25 cellular contexts compared by ENCODE assay signal in the genomic region with DNA sequence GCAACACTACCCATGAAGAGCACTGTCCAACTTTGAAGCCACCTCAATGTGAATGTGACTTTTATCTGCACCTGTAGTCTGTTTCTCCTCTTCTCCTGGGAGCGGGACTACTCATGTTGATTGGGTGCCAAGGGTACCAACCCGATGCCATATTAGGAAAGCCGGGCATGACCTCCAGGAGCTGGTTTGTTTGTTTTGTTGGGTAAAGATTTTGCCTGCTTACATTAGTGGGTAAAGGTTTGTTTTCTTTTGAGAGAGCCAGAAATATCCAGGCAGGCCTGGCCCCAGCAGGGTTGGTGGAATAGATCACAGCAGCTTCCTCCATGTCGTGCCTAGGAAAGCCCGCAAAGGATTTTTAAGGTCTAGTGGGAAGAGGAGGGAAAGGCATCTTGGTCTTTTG. TPM values are rescaled to one million over a fixed set of nuclear protein-coding genes. Genes with fewer than 3 reads are reported as not detected.
DNase-seq lines count a peak whose midpoint lies in the region; TF ChIP-seq lines count a peak whose summit lies in the region.
"Had no signal": no experiment of that assay in that cellular context is flagged by ENCODE, and none has a peak within 500 bp of the region (broad histone marks: within the 10 kb centered on the region; RNA-seq: fewer than 3 reads in every experiment).

No MANE protein-coding gene starts in this region.

- no peaks in the 10 kb centered on the region for H3K36me3 ChIP-seq in colonic mucosa
- H3K36me3 ChIP-seq in neuronal stem cell (replicated peaks in 1 of 2; ENCODE audit: control insufficient read depth in 2 of 2, insufficient read depth in 2 of 2, low read length in 2 of 2) = no peaks in the 10 kb centered on the region
- H3K36me3 ChIP-seq in CD4-positive, alpha-beta memory T cell (ENCODE audit: insufficient read depth, low read length) = no peaks in the 10 kb centered on the region
- H3K36me3 ChIP-seq: upper lobe of left lung had no signal

- H2BK12ac ChIP-seq in neuronal stem cell (ENCODE audit: low read length) = no peak overlapping the region

- no peak overlapping the region for H4K8ac ChIP-seq in neuronal stem cell (ENCODE audit: low read depth, low read length)

- H3K9me3 Mint-ChIP-seq in CD4-positive, alpha-beta memory T cell = no peaks in the 10 kb centered on the region
- H3K9me3 Mint-ChIP-seq: activated CD4-positive, alpha-beta memory T cell treated with anti-CD3 and anti-CD28 coated beads, Interleukin-2, amount 10 ng/mL, durations not matched to agents 7 days and 5 days; nephron progenitor cell had no signal

- WGBS in neuronal stem cell (ENCODE audit: extremely low coverage in 2 of 2, insufficient read length in 2 of 2, insufficient replicate concordance in 1 of 2), 2 donors = no CpG with 5 or more reads among the region's 5 CpGs

- H3K27ac Mint-ChIP-seq in CD4-positive, alpha-beta memory T cell = no peak overlapping the region
- H3K27ac Mint-ChIP-seq: activated CD4-positive, alpha-beta memory T cell treated with anti-CD3 and anti-CD28 coated beads, Interleukin-2, amount 10 ng/mL, durations not matched to agents 7 days and 5 days; brain; nephron progenitor cell had no signal

- TF ChIP-seq CTCF in colonic mucosa (IDR thresholded peaks at IDR 0.05) = no peak

- POLR2A ChIA-PET in CD4-positive, alpha-beta memory T cell (lab: Charles Lee; ENCODE audit: partially characterized antibody) = no interaction called here

- H2AFZ ChIP-seq in neuronal stem cell (ENCODE audit: low read length) = peak overlapping the region; percentile 60

- H3K4me3 Mint-ChIP-seq in CD4-positive, alpha-beta memory T cell = no peak overlapping the region
- H3K4me3 Mint-ChIP-seq: activated CD4-positive, alpha-beta memory T cell treated with anti-CD3 and anti-CD28 coated beads, Interleukin-2, amount 10 ng/mL, durations not matched to agents 7 days and 5 days; brain; nephron progenitor cell had no signal

- H3K4me1 ChIP-seq in colonic mucosa = no peaks in the 10 kb centered on the region
- peaks cover 0 to 9% of the 10 kb centered on the region in 2 donors for H3K4me1 ChIP-seq in neuronal stem cell (ENCODE audit: control insufficient read depth in 2 of 2, insufficient read depth in 1 of 2, low read depth in 1 of 2, low read length in 2 of 2)
- no peaks in the 10 kb centered on the region for H3K4me1 ChIP-seq in CD4-positive, alpha-beta memory T cell (ENCODE audit: insufficient read depth, low read length)
- H3K4me1 ChIP-seq: foreskin keratinocyte had no signal

- H4K91ac ChIP-seq in neuronal stem cell (ENCODE audit: low read depth, low read length, poor library complexity) = no peak overlapping the region

- no peak overlapping the region for H3K27ac ChIP-seq in colonic mucosa
- H3K27ac ChIP-seq in neuronal stem cell (replicated peaks; ENCODE audit: low read length) = no peak overlapping the region
- no peak overlapping the region for H3K27ac ChIP-seq in CD4-positive, alpha-beta memory T cell (ENCODE audit: low read depth, low read length)
- H3K27ac ChIP-seq: foreskin keratinocyte, upper lobe of left lung had no signal

- H2BK5ac ChIP-seq in neuronal stem cell (ENCODE audit: low read length) = no peak overlapping the region

- no peaks in the 10 kb centered on the region for H3K79me1 ChIP-seq in neuronal stem cell (ENCODE audit: low read depth, low read length)

- H3K9me3 ChIP-seq in colonic mucosa = no peaks in the 10 kb centered on the region
- H3K9me3 ChIP-seq in neuronal stem cell (replicated peaks in 1 of 2; ENCODE audit: control insufficient read depth in 2 of 2, insufficient read depth in 1 of 2, low read depth in 1 of 2, low read length in 2 of 2) = no peaks in the 10 kb centered on the region
- H3K9me3 ChIP-seq in CD4-positive, alpha-beta memory T cell (ENCODE audit: control insufficient read depth in 1 of 2, low read length in 2 of 2) = no peaks in the 10 kb centered on the region
- H3K9me3 ChIP-seq: upper lobe of left lung had no signal

- no peak overlapping the region for H2BK15ac ChIP-seq in neuronal stem cell (ENCODE audit: low read length)

- DNase-seq in NCI-H2196 (lab: John Stamatoyannopoulos, UW; ENCODE audit: unreplicated experiment) (peak; percentile 23), NCI-H2196 treated with DMSO at 0.1 percent for 48 hours (lab: John Stamatoyannopoulos, UW; ENCODE audit: unreplicated experiment) (no peak), M059J (ENCODE audit: low read depth) (peak; percentile 46), colonic mucosa (peak; percentile 44), neuronal stem cell (ENCODE audit: low spot score) (no peak), DMS153 (lab: John Stamatoyannopoulos, UW) (no peak), NCI-H526 (lab: John Stamatoyannopoulos, UW) (no peak)
- DNase-seq in CD4-positive, alpha-beta memory T cell = no peak
- DNase-seq: 8988T; activated CD4-positive, alpha-beta memory T cell treated with anti-CD3 and anti-CD28 coated beads, Interleukin-2, amount 10 ng/mL, durations not matched to agents 7 days and 5 days; activated CD4-positive, CD25-positive, alpha-beta regulatory T cell treated with anti-CD3 and anti-CD28 coated beads, Interleukin-2, amount 50 U/mL, for 72 hours; activated effector memory CD4-positive, alpha-beta T cell treated with anti-CD3 and anti-CD28 coated beads, Interleukin-2, amount 50 U/mL, for 16 hours; activated T-cell treated with anti-CD3 and anti-CD28 coated beads for 4 hours; AML-193; DND-41; effector memory CD4-positive, alpha-beta T cell; foreskin keratinocyte; KG1; NCI-H1694; nephron progenitor cell; SHP77; stimulated activated CD8-positive, alpha-beta memory T cell treated with anti-CD3 and anti-CD28 coated beads, Interleukin-4, amount 100 ng/mL, for 48 hours; upper lobe of left lung had no signal

- CTCF ChIA-PET in CD4-positive, alpha-beta memory T cell (lab: Charles Lee; ENCODE audit: partially characterized antibody) = interaction anchor here (0.9 to 2.0 kb wide), 3 partner anchors 10 to 22 kb away, joined by 3 to 16 read pairs (median 3); no protein-coding TSS in a partner anchor

- H3K4me3 ChIP-seq in colonic mucosa (no peak overlapping the region), neuronal stem cell (ENCODE audit: low read length in 2 of 2) (no peak overlapping the region)
- H3K4me3 ChIP-seq in CD4-positive, alpha-beta memory T cell (ENCODE audit: low read length in 2 of 2) = no peak overlapping the region
- H3K4me3 ChIP-seq: GM12878, upper lobe of left lung had no signal

- H3K23ac ChIP-seq in neuronal stem cell (ENCODE audit: low read depth, low read length, poor library complexity) = no peak overlapping the region

- H3K14ac ChIP-seq in neuronal stem cell (ENCODE audit: low read length) = no peak overlapping the region

- no peak overlapping the region for H3K9ac ChIP-seq in colonic mucosa (ENCODE audit: low read depth in 2 of 2, low read length in 2 of 2)
- no peak overlapping the region for H3K9ac ChIP-seq in neuronal stem cell (ENCODE audit: low read depth, low read length, poor library complexity)

- H3K4me2 ChIP-seq in neuronal stem cell (ENCODE audit: insufficient read depth, low read length, poor library complexity, severe bottlenecking) = no peak overlapping the region

- H3K4ac ChIP-seq in neuronal stem cell (ENCODE audit: low read length) = no peak overlapping the region

- H3K27me3 ChIP-seq in colonic mucosa (no peaks in the 10 kb centered on the region), neuronal stem cell (ENCODE audit: control insufficient read depth in 3 of 3, insufficient read depth in 3 of 3, low read depth in 1 of 3, low read length in 3 of 3) (no peaks in the 10 kb centered on the region)
- H3K27me3 ChIP-seq in CD4-positive, alpha-beta memory T cell (ENCODE audit: insufficient read depth, low read length) = no peaks in the 10 kb centered on the region
- H3K27me3 ChIP-seq: foreskin keratinocyte, upper lobe of left lung had no signal

- H2BK120ac ChIP-seq in neuronal stem cell (ENCODE audit: low read depth, low read length) = no peak overlapping the region

- peaks cover 0 to 2% of the 10 kb centered on the region in 2 donors for H3K27me3 Mint-ChIP-seq in CD4-positive, alpha-beta memory T cell
- H3K27me3 Mint-ChIP-seq: brain had no signal

- H3K18ac ChIP-seq in neuronal stem cell (ENCODE audit: low read length) = no peak overlapping the region

- peaks cover 0 to 5% (median 2%) of the 10 kb centered on the region in 4 donors for H3K4me1 Mint-ChIP-seq in CD4-positive, alpha-beta memory T cell

- no peak overlapping the region for H2AK5ac ChIP-seq in neuronal stem cell (ENCODE audit: low read depth, low read length)

- intact Hi-C loops in colonic mucosa (cut with DNase I) = no loop called here
- intact Hi-C loops in CD4-positive, alpha-beta memory T cell (cut with micrococcal nuclease) = loop anchor here (10.0 kb wide), 1 partner anchor 301 kb away; no protein-coding TSS in a partner anchor

- no peaks in the 10 kb centered on the region for H3K36me3 Mint-ChIP-seq in CD4-positive, alpha-beta memory T cell
- H3K36me3 Mint-ChIP-seq: brain had no signal

RNA-seq across cellular contexts. Expression of gene ITPK1, which starts 19.7 kb away (rescaled TPM):
- 5.6 and 10.2 TPM in 2 replicates for total RNA-seq in M059J (2014; rRNA removed; shearing (Covaris generic))
- 100 to 1,000 TPM; 118 to 134 TPM for total RNA-seq in colonic mucosa
- polyA plus RNA-seq in neuronal stem cell (2013, experiment 1 of 2) = 22.2 TPM
- polyA plus RNA-seq in neuronal stem cell (2013, experiment 2 of 2) = 24.0 TPM
- total RNA-seq in CD4-positive, alpha-beta memory T cell = 10 to 100 TPM; 26.8 to 30.0 TPM
- polyA plus RNA-seq in CD4-positive, alpha-beta memory T cell = 10 to 100 TPM; 12.5 to 26.9 TPM

RNA-seq across cellular contexts. Expression of gene MOAP1, which starts 49.3 kb away (rescaled TPM):
- 9.8 and 10.9 TPM in 2 replicates for total RNA-seq in M059J (2014; rRNA removed; shearing (Covaris generic))
- total RNA-seq in colonic mucosa = 10 to 100 TPM; 12.8 to 22.4 TPM
- 18.5 TPM for polyA plus RNA-seq in neuronal stem cell (2013, experiment 1 of 2)
- 17.9 TPM for polyA plus RNA-seq in neuronal stem cell (2013, experiment 2 of 2)
- 10 to 100 TPM; 39.0 to 39.9 TPM for total RNA-seq in CD4-positive, alpha-beta memory T cell
- 100 to 1,000 TPM in 1 of 2 donors, 10 to 100 TPM in 1; 59.4 to 108 TPM for polyA plus RNA-seq in CD4-positive, alpha-beta memory T cell

RNA-seq across cellular contexts. Expression of gene LYSET, which starts 49.7 kb away (rescaled TPM):
- total RNA-seq in M059J (2014; rRNA removed; shearing (Covaris generic)) = 8.2 and 11.6 TPM in 2 replicates
- total RNA-seq in colonic mucosa = 10 to 100 TPM; 31.3 to 36.8 TPM
- polyA plus RNA-seq in neuronal stem cell (2013, experiment 1 of 2) = 34.4 TPM
- 34.8 TPM for polyA plus RNA-seq in neuronal stem cell (2013, experiment 2 of 2)
- total RNA-seq in CD4-positive, alpha-beta memory T cell = 10 to 100 TPM; 20.2 to 24.0 TPM
- polyA plus RNA-seq in CD4-positive, alpha-beta memory T cell = 10 to 100 TPM; 37.3 to 44.5 TPM

Comparison
In these comparisons a context has a peak if more than half of its experiments do, and no peak if none do; other contexts are left out.
1. DNase-seq: peak in NCI-H2196 (single experiment), M059J (single experiment) and colonic mucosa (single experiment); none in NCI-H2196 treated with DMSO at 0.1 percent for 48 hours (single experiment), neuronal stem cell (single experiment), CD4-positive, alpha-beta memory T cell (0 of 5), DMS153 (single experiment) and NCI-H526 (0 of 2).